Comparison of ENCODE assay signal across 13 cellular contexts in genomic region chr12:13573698-13574321, GRCh38.
DNase-seq lines count a peak whose midpoint lies in the region; ATAC-seq and TF ChIP-seq lines count a peak whose summit lies in the region.
"Had no signal": no experiment of that assay in that cellular context is flagged by ENCODE, and none has a peak within 500 bp of the region (broad histone marks: within the 10 kb centered on the region; RNA-seq: fewer than 3 reads in every experiment).

No MANE protein-coding gene starts in this region.

- ATAC-seq in lung (ENCODE audit: insufficient read depth, low FRiP score): peak; percentile 51
- no peak for ATAC-seq in activated naive CD4-positive, alpha-beta T cell treated with anti-CD3 and anti-CD28 coated beads, Interleukin-2, amount 50 U/mL, for 72 hours

- H3K9me3 ChIP-seq in lung (ENCODE audit: control insufficient read depth in 2 of 2, insufficient read depth in 1 of 2, low read length in 1 of 2): no peaks in the 10 kb centered on the region
- H3K9me3 ChIP-seq: neutrophil, stomach had no signal

- H3K27ac ChIP-seq in brain microvascular endothelial cell: no peak overlapping the region
- H3K27ac ChIP-seq in lung (ENCODE audit: low read depth in 1 of 2, low read length in 1 of 2): no peak overlapping the region
- H3K27ac ChIP-seq: neutrophil, stomach had no signal

- no peak overlapping the region for H3K27ac Mint-ChIP-seq in activated naive CD4-positive, alpha-beta T cell treated with anti-CD3 and anti-CD28 coated beads, Interleukin-2, amount 50 U/mL, for 72 hours

- TF ChIP-seq CTCF in AG10803 (conservative IDR thresholded peaks at IDR 0.05; ENCODE audit: low read length) (no peak), brain microvascular endothelial cell (IDR thresholded peaks at IDR 0.05; ENCODE audit: low read depth, low read length, missing control alignments) (no peak), lung (IDR thresholded peaks at IDR 0.05; ENCODE audit: control extremely low read depth, extremely low read depth) (no peak), GM20000 (IDR thresholded peaks at IDR 0.05; ENCODE audit: extremely low read depth, missing control alignments) (no peak)

- DNase-seq in AG10803 (ENCODE audit: low read depth): peak; percentile 88
- DNase-seq in M059J (ENCODE audit: low read depth): peak; percentile 17
- peak; percentile 38 for DNase-seq in brain microvascular endothelial cell
- no peak for DNase-seq in lung (ENCODE audit: low spot score)
- DNase-seq in iPS-NIHi11 (ENCODE audit: low spot score): no peak
- no peak for DNase-seq in activated naive CD4-positive, alpha-beta T cell treated with anti-CD3 and anti-CD28 coated beads, Interleukin-2, amount 50 U/mL, for 72 hours (ENCODE audit: low spot score in 2 of 2)
- DNase-seq in GM20000 (ENCODE audit: low spot score): no peak
- no peak for DNase-seq in DMS53 (lab: John Stamatoyannopoulos, UW)
- DNase-seq: amygdala; NCI-H1417 treated with DMSO at 0.1 percent for 48 hours; stimulated activated CD4-positive, alpha-beta T cell treated with anti-CD3 and anti-CD28 coated beads, Interleukin-2, amount 100 ng/mL, for 24 hours; stomach had no signal

- H3K27me3 ChIP-seq in brain microvascular endothelial cell (replicated peaks): no peaks in the 10 kb centered on the region
- no peaks in the 10 kb centered on the region for H3K27me3 ChIP-seq in lung (ENCODE audit: control insufficient read depth, insufficient read depth)
- H3K27me3 ChIP-seq: neutrophil, stomach had no signal

- no peaks in the 10 kb centered on the region for H3K36me3 Mint-ChIP-seq in activated naive CD4-positive, alpha-beta T cell treated with anti-CD3 and anti-CD28 coated beads, Interleukin-2, amount 50 U/mL, for 72 hours

- H3K36me3 ChIP-seq in brain microvascular endothelial cell (replicated peaks) (no peaks in the 10 kb centered on the region), lung (ENCODE audit: control insufficient read depth in 2 of 2, insufficient read depth in 2 of 2, low read length in 2 of 2) (no peaks in the 10 kb centered on the region)
- H3K36me3 ChIP-seq: neutrophil, stomach had no signal

- in situ Hi-C loops in brain microvascular endothelial cell (cut with HindIII; ENCODE audit: low pct_ligation_motif_present, low sequenced_read_pairs): no loop called here

- H3K9me3 Mint-ChIP-seq in activated naive CD4-positive, alpha-beta T cell treated with anti-CD3 and anti-CD28 coated beads, Interleukin-2, amount 50 U/mL, for 72 hours: no peaks in the 10 kb centered on the region

- no peaks in the 10 kb centered on the region for H3K4me1 ChIP-seq in lung (ENCODE audit: control insufficient read depth in 2 of 2, insufficient read depth in 2 of 2, low read length in 2 of 2)
- H3K4me1 ChIP-seq: stomach had no signal

- WGBS in lung, 2 donors: 60 to 65% methylated on average over 3 of the region's 3 CpGs

- H3K4me3 ChIP-seq in AG10803 (ENCODE audit: low read length) (no peak overlapping the region), brain microvascular endothelial cell (ENCODE audit: low read depth, low read length) (no peak overlapping the region), lung (no peak overlapping the region)
- H3K4me3 ChIP-seq: stomach had no signal

Comparison
In these comparisons a context has a peak if more than half of its experiments do, and no peak if none do; other contexts are left out.
1. DNase-seq: peak in AG10803 (single experiment), M059J (single experiment) and brain microvascular endothelial cell (single experiment); none in lung (single experiment), iPS-NIHi11 (single experiment), activated naive CD4-positive, alpha-beta T cell treated with anti-CD3 and anti-CD28 coated beads, Interleukin-2, amount 50 U/mL, for 72 hours (0 of 2), GM20000 (single experiment) and DMS53 (single experiment).